Comparison of ENCODE assay signal across 8 cellular contexts in genomic region chr11:22539851-22540376, GRCh38.
DNase-seq lines count a peak whose midpoint lies in the region; ATAC-seq, FAIRE-seq and TF ChIP-seq lines count a peak whose summit lies in the region.

No MANE protein-coding gene starts in this region.

- H3K27me3 ChIP-seq in pancreas: no peaks in the 10 kb centered on the region

- H3K27ac ChIP-seq in pancreas: no peak overlapping the region

- no peak overlapping the region for H3K4me3 ChIP-seq in GM12865 (ENCODE audit: low read depth, low read length)
- no peak overlapping the region for H3K4me3 ChIP-seq in pancreas

- H3K36me3 ChIP-seq in pancreas: no peaks in the 10 kb centered on the region

- FAIRE-seq in pancreas (lab: Jason Lieb, UNC): no peak

- DNase-seq in GM12865 (ENCODE audit: low read depth) (no peak), NCI-H1105 treated with DMSO at 0.1 percent for 48 hours (lab: John Stamatoyannopoulos, UW) (peak; percentile 30), cerebellar cortex (ENCODE audit: low spot score) (peak; percentile 17), pancreas (no peak), NCI-H1048 (lab: John Stamatoyannopoulos, UW) (no peak), occipital lobe (lab: John Stamatoyannopoulos, UW) (no peak)
- DNase-seq in activated CD4-positive, alpha-beta T cell treated with anti-CD3 and anti-CD28 coated beads for 4 hours: no peak

- TF ChIP-seq CTCF in GM12865 (IDR thresholded peaks at IDR 0.05; ENCODE audit: insufficient read depth, low read depth, low read length, missing control alignments): peak; percentile 10
- peak; percentile 13 to 47 (median 35) for TF ChIP-seq CTCF in pancreas (IDR thresholded peaks at IDR 0.05)

- ATAC-seq in pancreas (peak in 3 of 4 donors; percentile 82 to 87 (median 86)), HG03045 (IDR thresholded peaks at IDR 0.05; ENCODE audit: unreplicated experiment) (no peak)

- intact Hi-C loops in pancreas (cut with DNase I): loop anchor here in 1 of 3 donors (10.0 kb wide), 1 partner anchor 195 kb away; no protein-coding TSS in a partner anchor

- no peaks in the 10 kb centered on the region for H3K9me3 ChIP-seq in pancreas

- H3K4me1 ChIP-seq in pancreas: no peaks in the 10 kb centered on the region

Comparison
In these comparisons a context has a peak if more than half of its experiments do, and no peak if none do; other contexts are left out.
1. DNase-seq: peak in NCI-H1105 treated with DMSO at 0.1 percent for 48 hours (single experiment) and cerebellar cortex (single experiment); none in GM12865 (single experiment), pancreas (0 of 6), NCI-H1048 (single experiment), activated CD4-positive, alpha-beta T cell treated with anti-CD3 and anti-CD28 coated beads for 4 hours (0 of 2) and occipital lobe (single experiment).